ENCODE assay signal across 1 cellular context in the genomic region with DNA sequence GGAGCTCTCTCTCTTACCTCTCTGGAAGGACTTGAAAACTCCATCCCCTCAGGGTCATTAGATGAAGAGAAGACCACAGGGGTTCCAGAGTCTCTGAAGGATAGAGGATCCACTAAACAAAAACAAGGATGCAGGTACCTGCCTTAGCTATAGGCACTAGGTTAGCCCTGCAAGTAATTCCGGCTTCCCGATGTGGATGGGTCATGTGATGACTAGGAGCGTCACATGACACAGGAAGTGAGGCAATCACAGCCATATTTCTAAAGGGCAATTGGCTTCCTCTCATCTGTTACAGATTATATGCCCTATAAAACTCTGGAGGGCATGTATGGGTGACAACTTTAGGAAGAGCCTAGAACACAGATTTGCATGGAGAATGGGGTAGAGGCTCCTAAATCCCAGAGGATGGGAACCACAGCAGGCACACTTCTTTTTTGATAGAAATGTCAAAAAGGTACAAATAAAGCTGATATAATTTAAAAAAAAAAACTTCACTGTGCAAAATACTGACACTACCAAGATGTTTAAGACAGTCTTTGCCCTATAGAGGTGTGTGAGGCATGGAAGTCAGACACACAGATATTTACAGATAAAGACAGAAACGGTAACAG.
TF ChIP-seq lines count a peak whose summit lies in the region.

No MANE protein-coding gene starts in this region.

TF ChIP-seq in SK-N-SH, 30 proteins besides CTCF, POLR2A, EP300 and RAD21 (continued from another document):
- TF ChIP-seq, protein P1, sequence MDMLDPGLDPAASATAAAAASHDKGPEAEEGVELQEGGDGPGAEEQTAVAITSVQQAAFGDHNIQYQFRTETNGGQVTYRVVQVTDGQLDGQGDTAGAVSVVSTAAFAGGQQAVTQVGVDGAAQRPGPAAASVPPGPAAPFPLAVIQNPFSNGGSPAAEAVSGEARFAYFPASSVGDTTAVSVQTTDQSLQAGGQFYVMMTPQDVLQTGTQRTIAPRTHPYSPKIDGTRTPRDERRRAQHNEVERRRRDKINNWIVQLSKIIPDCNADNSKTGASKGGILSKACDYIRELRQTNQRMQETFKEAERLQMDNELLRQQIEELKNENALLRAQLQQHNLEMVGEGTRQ (IDR thresholded peaks at IDR 0.05; ENCODE audit: borderline replicate concordance, low read depth, low read length) = peak; percentile 98
- TF ChIP-seq TCF12 (IDR thresholded peaks at IDR 0.05) = peak; percentile 81
- peak; percentile 95 for TF ChIP-seq SIN3A (IDR thresholded peaks at IDR 0.05; ENCODE audit: borderline replicate concordance, low read depth, low read length)
- peak; percentile 68 for TF ChIP-seq GABPA (IDR thresholded peaks at IDR 0.05; ENCODE audit: low read depth)
- TF ChIP-seq SMC3 (IDR thresholded peaks at IDR 0.05; ENCODE audit: low read depth, low read length) = no peak
- TF ChIP-seq, protein P2, sequence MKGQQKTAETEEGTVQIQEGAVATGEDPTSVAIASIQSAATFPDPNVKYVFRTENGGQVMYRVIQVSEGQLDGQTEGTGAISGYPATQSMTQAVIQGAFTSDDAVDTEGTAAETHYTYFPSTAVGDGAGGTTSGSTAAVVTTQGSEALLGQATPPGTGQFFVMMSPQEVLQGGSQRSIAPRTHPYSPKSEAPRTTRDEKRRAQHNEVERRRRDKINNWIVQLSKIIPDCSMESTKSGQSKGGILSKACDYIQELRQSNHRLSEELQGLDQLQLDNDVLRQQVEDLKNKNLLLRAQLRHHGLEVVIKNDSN (IDR thresholded peaks at IDR 0.05; ENCODE audit: borderline replicate concordance, low read depth) = peak; percentile 100
- peak; percentile 66; the same call in 1 of the 2 replicates for TF ChIP-seq POLR2AphosphoS5 (IDR thresholded peaks at IDR 0.05; ENCODE audit: low read depth, low read length)
- TF ChIP-seq CHD2 (IDR thresholded peaks at IDR 0.05; ENCODE audit: low read length, partially characterized antibody) = peak; percentile 84
- peak; percentile 98 for TF ChIP-seq YY1 (IDR thresholded peaks at IDR 0.05; ENCODE audit: low read depth)
- TF ChIP-seq, protein P3, sequence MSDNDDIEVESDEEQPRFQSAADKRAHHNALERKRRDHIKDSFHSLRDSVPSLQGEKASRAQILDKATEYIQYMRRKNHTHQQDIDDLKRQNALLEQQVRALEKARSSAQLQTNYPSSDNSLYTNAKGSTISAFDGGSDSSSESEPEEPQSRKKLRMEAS (IDR thresholded peaks at IDR 0.05; ENCODE audit: low read depth) = no peak
- peak; percentile 61; the same call in 1 of the 2 replicates for TF ChIP-seq RCOR1 (IDR thresholded peaks at IDR 0.05; ENCODE audit: low read length)
- TF ChIP-seq TAF1 (IDR thresholded peaks at IDR 0.05; ENCODE audit: borderline replicate concordance, low read depth, low read length) = peak; percentile 52; the same call in 1 of the 2 replicates
- TF ChIP-seq ELF1 (IDR thresholded peaks at IDR 0.05) = peak; percentile 99
- TF ChIP-seq FOSL2 (IDR thresholded peaks at IDR 0.05; ENCODE audit: borderline replicate concordance, low read depth) = no peak
- peak; percentile 73; the same call in 1 of the 2 replicates for TF ChIP-seq MXI1 (IDR thresholded peaks at IDR 0.05; ENCODE audit: low read depth, low read length)
